In the genomic region with DNA sequence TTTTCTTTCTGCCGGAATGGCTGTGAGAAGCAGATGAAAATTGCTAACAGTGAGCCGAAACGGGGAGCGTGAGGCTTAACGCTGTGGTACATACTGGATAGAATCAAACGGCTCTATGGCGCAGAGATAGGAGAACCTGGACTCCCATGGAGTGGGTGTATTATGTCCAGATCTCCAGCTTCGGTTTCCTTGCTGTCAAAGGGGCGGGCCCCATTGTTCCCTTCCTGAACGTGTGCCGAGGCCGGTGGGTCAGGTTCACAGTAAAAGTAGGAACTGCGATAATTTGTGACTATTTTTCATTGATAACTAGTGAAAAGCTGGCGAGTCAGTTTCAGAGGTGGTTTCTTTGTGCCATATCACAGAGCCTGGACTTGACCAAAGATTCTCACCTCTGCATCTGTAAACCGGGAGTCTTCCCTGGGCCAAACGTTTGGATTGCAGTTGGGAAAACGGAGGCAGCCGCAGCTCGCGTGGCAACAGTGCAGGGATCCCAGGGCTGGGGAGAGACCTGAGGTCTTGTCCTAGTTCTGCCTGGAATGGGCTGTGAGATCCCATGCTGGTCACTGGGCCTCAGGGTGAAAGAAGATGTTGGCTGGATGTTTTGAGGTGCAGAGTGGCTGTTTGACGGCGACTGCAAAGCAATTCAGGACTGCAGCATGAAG, we compare ENCODE assay signal across 8 cellular contexts. TPM values are rescaled to one million over a fixed set of nuclear protein-coding genes. Genes with fewer than 3 reads are reported as not detected.
DNase-seq lines count a peak whose midpoint lies in the region; ATAC-seq and TF ChIP-seq lines count a peak whose summit lies in the region.

No MANE protein-coding gene starts in this region.

- peaks cover 25% of the 10 kb centered on the region for H3K36me3 ChIP-seq in fibroblast of lung (ENCODE audit: control insufficient read depth, insufficient read depth, low read length)
- peaks cover 14 to 48% of the 10 kb centered on the region in 2 donors for H3K36me3 ChIP-seq in psoas muscle (ENCODE audit: insufficient read depth in 1 of 2, low read depth in 1 of 2)

- H3K9ac ChIP-seq in fibroblast of lung (ENCODE audit: insufficient read depth, low read length), result peak overlapping the region; percentile 93

- H3K27ac ChIP-seq in fibroblast of lung (ENCODE audit: insufficient read depth, low read length) (peak overlapping the region; percentile 88), psoas muscle (peak overlapping the region; percentile 99)

- H3K9me3 ChIP-seq in fibroblast of lung (ENCODE audit: control insufficient read depth, insufficient read depth, low read depth, low read length) (no peaks in the 10 kb centered on the region), psoas muscle (no peaks in the 10 kb centered on the region)

- H2AFZ ChIP-seq in fibroblast of lung (ENCODE audit: low read length), result no peak overlapping the region

- WGBS in psoas muscle, 3 donors, result 1% methylated on average over 22 of the region's 22 CpGs

- 0 out of 2 replicates have a peak, but pooled peaks have one; percentile 18 for TF ChIP-seq POLR2A in Raji (IDR thresholded peaks at IDR 0.05; ENCODE audit: insufficient read depth, low read depth, low read length)

- H4K20me1 ChIP-seq in fibroblast of lung (ENCODE audit: control insufficient read depth, extremely low read depth, insufficient read depth, low read length), result no peaks in the 10 kb centered on the region

- intact Hi-C loops in psoas muscle (cut with DNase I), result loop anchor here in 1 of 2 donors (10.0 kb wide), 1 partner anchor 204 kb away; no protein-coding TSS in a partner anchor

- peak overlapping the region; percentile 92 for H3K4me2 ChIP-seq in fibroblast of lung (ENCODE audit: extremely low read depth, insufficient read depth, low read length)

- H3K4me1 ChIP-seq in fibroblast of lung (ENCODE audit: control insufficient read depth, extremely low read depth, insufficient read depth, low read length), result no peaks in the 10 kb centered on the region
- H3K4me1 ChIP-seq in psoas muscle, result peaks cover 29% of the 10 kb centered on the region

- peak in 1 of 4 donors; percentile 17 for ATAC-seq in psoas muscle

- H3K27me3 ChIP-seq in fibroblast of lung (ENCODE audit: control insufficient read depth, insufficient read depth, low read length) (no peaks in the 10 kb centered on the region), psoas muscle (ENCODE audit: insufficient read depth in 3 of 3, low read length in 2 of 3) (no peaks in the 10 kb centered on the region)

- DNase-seq in fibroblast of lung (ENCODE audit: low read depth in 2 of 2) (no peak), psoas muscle (no peak), amygdala (lab: John Stamatoyannopoulos, UW) (no peak), cerebellar cortex (ENCODE audit: low spot score) (no peak), cerebellum (ENCODE audit: low spot score) (no peak), NOMO-1 treated with dmso at 0.1 percent for 144 hours (lab: John Stamatoyannopoulos, UW; ENCODE audit: unreplicated experiment) (no peak)

- TF ChIP-seq CTCF in GM12875 (IDR thresholded peaks at IDR 0.05; ENCODE audit: borderline replicate concordance, insufficient read depth, low read depth, low read length), result no peak
- no peak for TF ChIP-seq CTCF in fibroblast of lung (conservative IDR thresholded peaks at IDR 0.05 in 1 of 2, IDR thresholded peaks at IDR 0.05 in 1 of 2; ENCODE audit: low read depth in 1 of 2, low read length in 2 of 2)
- TF ChIP-seq CTCF in psoas muscle (IDR thresholded peaks at IDR 0.05), result no peak

- H3K79me2 ChIP-seq in fibroblast of lung (ENCODE audit: control insufficient read depth, insufficient read depth, low read length), result peaks cover 29% of the 10 kb centered on the region

- peak overlapping the region; percentile 74 for H3K4me3 ChIP-seq in GM12875 (ENCODE audit: low read depth, low read length)
- peak overlapping the region; percentile 92 to 100 (median 100) for H3K4me3 ChIP-seq in fibroblast of lung (replicated peaks in 1 of 4; ENCODE audit: control extremely low read depth in 1 of 4, insufficient read depth in 1 of 4, low read depth in 3 of 4, low read length in 4 of 4)
- H3K4me3 ChIP-seq in psoas muscle, result peak overlapping the region; percentile 98

RNA-seq across cellular contexts. Expression of a gene that starts 0.8 kb away (rescaled TPM):
- total RNA-seq in fibroblast of lung (1,148 and 1,427 TPM in 2 replicates), psoas muscle (1,000 to 10,000 TPM; 1,164 to 1,735 (median 1,510) TPM), cerebellum (486 TPM)
- polyA plus RNA-seq in fibroblast of lung (891 and 971 TPM in 2 replicates), psoas muscle (1,000 to 10,000 TPM; 2,246 to 3,046 (median 2,399) TPM)
- polyA plus RNA-seq in fibroblast of lung (2012), result 1,793 and 1,913 TPM in 2 replicates
- 262 and 330 TPM in 2 replicates for polyA minus RNA-seq in fibroblast of lung (ENCODE audit: low replicate concordance)

RNA-seq across cellular contexts. Expression of a gene that starts 11.3 kb away (rescaled TPM):
- total RNA-seq in fibroblast of lung (not detected in 2 replicates), psoas muscle (not detected), cerebellum (0.27 TPM)
- polyA plus RNA-seq in fibroblast of lung (not detected in 2 replicates), psoas muscle (not detected)
- 0.03 TPM in 1 of 2 replicates, not detected in the other for polyA plus RNA-seq in fibroblast of lung (2012)
- polyA minus RNA-seq in fibroblast of lung (ENCODE audit: low replicate concordance), result not detected in 2 replicates

RNA-seq across cellular contexts. Expression of a gene that starts 12.7 kb away (rescaled TPM):
- total RNA-seq in fibroblast of lung (1.2 and 1.3 TPM in 2 replicates), psoas muscle (1 to 10 TPM in 3 of 4 donors, under 1 TPM in 1; 0.95 to 4.0 (median 1.1) TPM), cerebellum (2.6 TPM)
- polyA plus RNA-seq in fibroblast of lung (0.26 and 1.1 TPM in 2 replicates), psoas muscle (under 1 TPM; 0.17 to 0.35 (median 0.31) TPM)
- polyA plus RNA-seq in fibroblast of lung (2012), result 0.46 and 1.2 TPM in 2 replicates
- polyA minus RNA-seq in fibroblast of lung (ENCODE audit: low replicate concordance), result 2.9 and 6.4 TPM in 2 replicates

RNA-seq across cellular contexts. Expression of a gene that starts 39.1 kb away (rescaled TPM):
- total RNA-seq in fibroblast of lung, result not detected in 2 replicates
- not detected in 2 replicates for polyA plus RNA-seq in fibroblast of lung
- polyA plus RNA-seq in fibroblast of lung (2012), result 0.19 TPM in 1 of 2 replicates, not detected in the other
- polyA minus RNA-seq in fibroblast of lung (ENCODE audit: low replicate concordance), result not detected in 2 replicates
- not detected for total RNA-seq in psoas muscle
- polyA plus RNA-seq in psoas muscle, result not detected
- total RNA-seq in cerebellum, result not detected
